In genomic region chr4:109801895-109802319, GRCh38 we compare ENCODE assay signal across 9 cellular contexts. TPM values are rescaled to one million over a fixed set of nuclear protein-coding genes. Genes with fewer than 3 reads are reported as not detected.
DNase-seq lines count a peak whose midpoint lies in the region; ATAC-seq and TF ChIP-seq lines count a peak whose summit lies in the region.
"Had no signal": no experiment of that assay in that cellular context is flagged by ENCODE, and none has a peak within 500 bp of the region (broad histone marks: within the 10 kb centered on the region; RNA-seq: fewer than 3 reads in every experiment).

Gene CFI, minus strand, starts transcription at chr4:109801999. Its CDS starts 28 bp downstream, at chr4:109801971.

- TF ChIP-seq CTCF in RWPE1 (conservative IDR thresholded peaks at IDR 0.05; ENCODE audit: low read depth) = no peak
- TF ChIP-seq CTCF in foreskin keratinocyte (conservative IDR thresholded peaks at IDR 0.05) = no peak

- H3K27ac ChIP-seq in RWPE1 = no peak within 1 kb of the TSS
- H3K27ac ChIP-seq in foreskin keratinocyte = peak within 1 kb of the TSS; percentile 29

- peaks cover 3% of the 10 kb centered on the region for H3K4me1 ChIP-seq in foreskin keratinocyte

- intact Hi-C loops in posterior vena cava (cut with DNase I) = no loop called here

- POLR2A ChIA-PET in RWPE1 (lab: Yijun Ruan, JAX; ENCODE audit: low non-redundant PET) = no interaction called here

- peak; percentile 30 for DNase-seq in CD1c-positive myeloid dendritic cell (ENCODE audit: extremely low spot score)
- peak; percentile 40 for DNase-seq in RWPE1 (ENCODE audit: low spot score)
- DNase-seq in foreskin keratinocyte = peak in 1 of 2 donors; percentile 25
- DNase-seq in posterior vena cava (ENCODE audit: low spot score) = no peak
- no peak for DNase-seq in SHP77 treated with DMSO at 0.1 percent for 48 hours (lab: John Stamatoyannopoulos, UW)
- DNase-seq in hypothalamus (lab: John Stamatoyannopoulos, UW) = no peak
- DNase-seq in occipital lobe (lab: John Stamatoyannopoulos, UW) = no peak
- DNase-seq: stimulated activated naive CD4-positive, alpha-beta T cell treated with Interleukin-2 at 50 U/mL for 16 hours had no signal

- ATAC-seq in foreskin keratinocyte = no peak
- no peak for ATAC-seq in GM19324 (IDR thresholded peaks at IDR 0.05; ENCODE audit: low FRiP score, unreplicated experiment)

- CTCF ChIA-PET in RWPE1 (lab: Yijun Ruan, JAX) = no interaction called here

- H3K27me3 ChIP-seq in foreskin keratinocyte = no peaks in the 10 kb centered on the region

RNA-seq across cellular contexts. Expression of gene CFI, which starts in this region (rescaled TPM):
- total RNA-seq in foreskin keratinocyte (not detected in 2 replicates), posterior vena cava (10 to 100 TPM; 21.1 to 33.9 TPM), occipital lobe (3.1 TPM)
- not detected in 2 replicates for polyA plus RNA-seq in foreskin keratinocyte

Comparison
In these comparisons a context has a peak if more than half of its experiments do, and no peak if none do; other contexts are left out.
1. DNase-seq: peak in CD1c-positive myeloid dendritic cell (single experiment) and RWPE1 (single experiment); none in posterior vena cava (single experiment), SHP77 treated with DMSO at 0.1 percent for 48 hours (single experiment), hypothalamus (0 of 51) and occipital lobe (single experiment).